8 cellular contexts compared by ENCODE assay signal in genomic region chr9:34379334-34380033, GRCh38. TPM values are rescaled to one million over a fixed set of nuclear protein-coding genes. Genes with fewer than 3 reads are reported as not detected.
DNase-seq lines count a peak whose midpoint lies in the region; ATAC-seq lines count a peak whose summit lies in the region.

No MANE protein-coding gene starts in this region.

- H3K9me3 ChIP-seq in mononuclear cell (ENCODE audit: low read depth, low read length), result no peaks in the 10 kb centered on the region

- no peak overlapping the region for H3K27ac ChIP-seq in epithelial cell of prostate

- peak; percentile 48 for DNase-seq in GM04504 (ENCODE audit: low read depth)
- DNase-seq in HT-29 (ENCODE audit: low spot score), result peak; percentile 98
- DNase-seq in NOMO-1 treated with dmso at 0.1 percent for 144 hours (lab: John Stamatoyannopoulos, UW; ENCODE audit: unreplicated experiment), result peak; percentile 93
- DNase-seq in activated CD8-positive, alpha-beta memory T cell treated with anti-CD3 and anti-CD28 coated beads, Interleukin-2, amount 50 U/mL, for 4 hours, result peak; percentile 89
- peak; percentile 41 for DNase-seq in epithelial cell of prostate (ENCODE audit: low read depth, low spot score)
- peak; percentile 78 to 80 for DNase-seq in stimulated activated CD8-positive, alpha-beta memory T cell treated with anti-CD3 and anti-CD28 coated beads, Interleukin-15, amount 100 ng/mL, for 48 hours (ENCODE audit: low read depth in 2 of 2)

- ATAC-seq in HG02678 (IDR thresholded peaks at IDR 0.05; ENCODE audit: unreplicated experiment), result no peak

- peak overlapping the region; percentile 14 for H3K4me3 ChIP-seq in mononuclear cell (ENCODE audit: low read length)

- H3K4me1 ChIP-seq in mononuclear cell (ENCODE audit: insufficient read depth, low read length), result peaks cover 35% of the 10 kb centered on the region

- H3K27me3 ChIP-seq in mononuclear cell (ENCODE audit: insufficient read depth, low read length), result peaks cover 7% of the 10 kb centered on the region

RNA-seq across cellular contexts. Expression of gene MYORG, which starts 2.8 kb away (rescaled TPM):
- total RNA-seq in HT-29 (2014; rRNA removed; shearing (Covaris generic)), result 26.5 and 29.5 TPM in 2 replicates
- 0.10 TPM for total RNA-seq in mononuclear cell

RNA-seq across cellular contexts. Expression of gene NUDT2, which starts 50.1 kb away (rescaled TPM):
- 15.9 and 16.4 TPM in 2 replicates for total RNA-seq in HT-29 (2014; rRNA removed; shearing (Covaris generic))
- 8.9 TPM for total RNA-seq in mononuclear cell

RNA-seq across cellular contexts. Expression of gene KIF24, which starts 50.4 kb away (rescaled TPM):
- 8.0 and 8.4 TPM in 2 replicates for total RNA-seq in HT-29 (2014; rRNA removed; shearing (Covaris generic))
- total RNA-seq in mononuclear cell, result 0.21 TPM

Comparison
In these comparisons a context has a peak if more than half of its experiments do, and no peak if none do; other contexts are left out.
1. DNase-seq: peak in every context shown above with its lines; median percentile 98 in HT-29; 93 in NOMO-1 treated with dmso at 0.1 percent for 144 hours; 89 in activated CD8-positive, alpha-beta memory T cell treated with anti-CD3 and anti-CD28 coated beads, Interleukin-2, amount 50 U/mL, for 4 hours; 79 in stimulated activated CD8-positive, alpha-beta memory T cell treated with anti-CD3 and anti-CD28 coated beads, Interleukin-15, amount 100 ng/mL, for 48 hours; 48 in GM04504; 41 in epithelial cell of prostate.
2. RNA of gene MYORG, which starts 2.8 kb away (total RNA-seq): 26.5 to 29.5 TPM in HT-29; 0.10 TPM in mononuclear cell (single experiment); every median in the first group is over 10 times any median in the second.